Comparison of ENCODE assay signal across 25 cellular contexts in genomic region chr3:94459167-94459566, GRCh38.
"Had no signal": no experiment of that assay in that cellular context is flagged by ENCODE, and none has a peak within 500 bp of the region (broad histone marks: within the 10 kb centered on the region; RNA-seq: fewer than 3 reads in every experiment).

No MANE protein-coding gene starts in this region.

- H3K27ac Mint-ChIP-seq: dendritic cell treated with granulocyte-macrophage colony-stimulating factor and Interleukin-4, amounts not matched to agents 40 ng/mL and 50 ng/mL, for 4 days; effector memory CD8-positive, alpha-beta T cell; endodermal cell had no signal

- DNase-seq: colonic mucosa; cortex of kidney; dermis blood vessel endothelial cell; dorsolateral prefrontal cortex; effector CD4-positive, alpha-beta T cell; effector CD8-positive, alpha-beta T cell; effector memory CD4-positive, alpha-beta T cell; effector memory CD8-positive, alpha-beta T cell; endodermal cell; erythroblast; esophagus squamous epithelium; foreskin fibroblast; foreskin keratinocyte; foreskin melanocyte; gastrocnemius medialis; glutamatergic neuron; head of caudate nucleus; heart left ventricle; heart right ventricle had no signal

- H3K36me3 ChIP-seq: colonic mucosa, esophagus muscularis mucosa, esophagus squamous epithelium, gastrocnemius medialis, gastroesophageal sphincter, heart left ventricle, heart right ventricle had no signal

- H3K27me3 Mint-ChIP-seq: dendritic cell treated with granulocyte-macrophage colony-stimulating factor and Interleukin-4, amounts not matched to agents 40 ng/mL and 50 ng/mL, for 4 days; effector memory CD8-positive, alpha-beta T cell had no signal

- H3K4me3 Mint-ChIP-seq: dendritic cell treated with granulocyte-macrophage colony-stimulating factor and Interleukin-4, amounts not matched to agents 40 ng/mL and 50 ng/mL, for 4 days; effector memory CD8-positive, alpha-beta T cell; endodermal cell had no signal

- H3K9me3 Mint-ChIP-seq: endodermal cell had no signal

- ATAC-seq: effector memory CD8-positive, alpha-beta T cell; esophagus mucosa; foreskin keratinocyte; gastrocnemius medialis; gastroesophageal sphincter; heart left ventricle; heart right ventricle had no signal

- H3K27me3 ChIP-seq: colonic mucosa, dorsolateral prefrontal cortex, esophagus muscularis mucosa, esophagus squamous epithelium, foreskin keratinocyte, gastrocnemius medialis, gastroesophageal sphincter, heart left ventricle, heart right ventricle had no signal

- H3K4me3 ChIP-seq: colonic mucosa, coronary artery, dorsolateral prefrontal cortex, esophagus muscularis mucosa, esophagus squamous epithelium, gastrocnemius medialis, gastroesophageal sphincter, heart left ventricle, heart right ventricle had no signal

- H3K27ac ChIP-seq: colonic mucosa, coronary artery, dorsolateral prefrontal cortex, epithelial cell of prostate, esophagus muscularis mucosa, esophagus squamous epithelium, foreskin keratinocyte, gastrocnemius medialis, gastroesophageal sphincter, heart left ventricle, heart right ventricle had no signal

- H3K9me3 ChIP-seq: colonic mucosa, esophagus muscularis mucosa, esophagus squamous epithelium, gastrocnemius medialis, gastroesophageal sphincter, heart left ventricle, heart right ventricle had no signal
